ENCODE assay signal across 8 cellular contexts in genomic region chr17:81665205-81666091, GRCh38. TPM values are rescaled to one million over a fixed set of nuclear protein-coding genes. Genes with fewer than 3 reads are reported as not detected.
DNase-seq lines count a peak whose midpoint lies in the region; ATAC-seq and TF ChIP-seq lines count a peak whose summit lies in the region.

No MANE protein-coding gene starts in this region.

- H3K4me2 ChIP-seq in OCI-LY7 (ENCODE audit: low read length): peak overlapping the region; percentile 88

- H3K9me3 ChIP-seq in OCI-LY7 (ENCODE audit: low read length) (no peaks in the 10 kb centered on the region), right atrium auricular region (no peaks in the 10 kb centered on the region)

- peak overlapping the region; percentile 8; the same call in 1 of the 2 replicates for H2AFZ ChIP-seq in OCI-LY7 (ENCODE audit: low read length)

- no TSS peak for BruUV-seq in OCI-LY7 (replicated peaks; lab: Mats Ljungman, UMichigan)

- DNase-seq in CD1c-positive myeloid dendritic cell (ENCODE audit: extremely low spot score) (peak; percentile 18), OCI-LY7 (ENCODE audit: low spot score) (peak; percentile 61), right atrium auricular region (ENCODE audit: low spot score) (no peak), NCI-H1694 (lab: John Stamatoyannopoulos, UW) (no peak), NCI-H774 (lab: John Stamatoyannopoulos, UW) (no peak)
- DNase-seq in activated naive CD4-positive, alpha-beta T cell treated with anti-CD3 and anti-CD28 coated beads, Interleukin-2, amount 50 U/mL, for 16 hours: peak; percentile 75

- peak; percentile 17 for ATAC-seq in GM21723 (IDR thresholded peaks at IDR 0.05; ENCODE audit: unreplicated experiment)

- no peaks in the 10 kb centered on the region for H4K20me1 ChIP-seq in OCI-LY7 (ENCODE audit: insufficient read depth, low read length)

- H3K36me3 ChIP-seq in OCI-LY7 (ENCODE audit: insufficient read depth, low read length) (peaks cover 47% of the 10 kb centered on the region), right atrium auricular region (peaks cover 14% of the 10 kb centered on the region)

- CTCF ChIA-PET in OCI-LY7 (lab: Charles Lee; ENCODE audit: unreplicated experiment): interaction anchor here (0.5 kb wide), 1 partner anchor 147 kb away, joined by 6 read pairs; no protein-coding TSS in a partner anchor

- H3K27me3 ChIP-seq in right atrium auricular region: no peaks in the 10 kb centered on the region

- H3K27ac ChIP-seq in OCI-LY7 (ENCODE audit: low read depth, low read length, poor library complexity, severe bottlenecking): peak overlapping the region; percentile 62
- H3K27ac ChIP-seq in right atrium auricular region: peak overlapping the region; percentile 85
- H3K27ac ChIP-seq in skin epidermis: peak overlapping the region in 20 of 21 experiments; percentile 89 to 99 (median 94)

- H3K79me2 ChIP-seq in OCI-LY7 (ENCODE audit: insufficient read depth, low read depth, low read length): peaks cover 36% of the 10 kb centered on the region

- POLR2A ChIA-PET in OCI-LY7 (lab: Charles Lee): interaction anchor here (0.7 to 2.1 kb wide), 2 partner anchors 9 to 18 kb away, joined by 3 to 8 read pairs; partner anchors contain the start of genes ARL16, HGS and PDE6G

- H3K9me2 ChIP-seq in OCI-LY7 (ENCODE audit: insufficient read depth, low read length): no peaks in the 10 kb centered on the region

- TF ChIP-seq CTCF in OCI-LY7 (conservative IDR thresholded peaks at IDR 0.05; ENCODE audit: low read length) (no peak), right atrium auricular region (IDR thresholded peaks at IDR 0.05) (no peak)

- H3K4me3 ChIP-seq in OCI-LY7 (ENCODE audit: low read depth, low read length, poor library complexity, severe bottlenecking) (peak overlapping the region; percentile 100), right atrium auricular region (peak overlapping the region; percentile 89 to 99), skin epidermis (peak overlapping the region; percentile 70 to 99 (median 95))

- intact Hi-C loops in OCI-LY7 (cut with micrococcal nuclease; ENCODE audit: unreplicated experiment): loop anchor here (1.0 kb wide), 1 partner anchor 28 kb away; the partner anchor contains the start of genes NPLOC4 and TSPAN10

- H3K4me1 ChIP-seq in OCI-LY7 (ENCODE audit: insufficient read depth, low read length, poor library complexity, severe bottlenecking) (peaks cover 25% of the 10 kb centered on the region), right atrium auricular region (peaks cover 0 to 29% of the 10 kb centered on the region in 2 donors)

RNA-seq across cellular contexts. Expression of gene OXLD1, which starts 1.0 kb away (rescaled TPM):
- total RNA-seq in OCI-LY7 (2014; rRNA removed; shearing (Covaris generic)): 148 and 151 TPM in 2 replicates
- total RNA-seq in OCI-LY7 (2022): 116 and 121 TPM in 2 replicates
- 10 to 100 TPM; 19.3 to 19.6 TPM for total RNA-seq in right atrium auricular region

RNA-seq across cellular contexts. Expression of gene CCDC137, which starts 1.1 kb away (rescaled TPM):
- 39.4 and 39.9 TPM in 2 replicates for total RNA-seq in OCI-LY7 (2014; rRNA removed; shearing (Covaris generic))
- total RNA-seq in OCI-LY7 (2022): 61.1 and 61.4 TPM in 2 replicates
- 1 to 10 TPM; 3.8 to 5.1 TPM for total RNA-seq in right atrium auricular region

RNA-seq across cellular contexts. Expression of gene PDE6G, which starts 9.1 kb away (rescaled TPM):
- not detected in 2 replicates for total RNA-seq in OCI-LY7 (2014; rRNA removed; shearing (Covaris generic))
- total RNA-seq in OCI-LY7 (2022): 0.44 TPM in 1 of 2 replicates, not detected in the other
- not detected for total RNA-seq in right atrium auricular region

RNA-seq across cellular contexts. Expression of gene ARL16, which starts 18.1 kb away (rescaled TPM):
- 86.1 and 86.4 TPM in 2 replicates for total RNA-seq in OCI-LY7 (2014; rRNA removed; shearing (Covaris generic))
- 49.8 and 52.2 TPM in 2 replicates for total RNA-seq in OCI-LY7 (2022)
- 10 to 100 TPM; 20.3 to 22.2 TPM for total RNA-seq in right atrium auricular region

RNA-seq across cellular contexts. Expression of gene HGS, which starts 18.4 kb away (rescaled TPM):
- 120 and 162 TPM in 2 replicates for total RNA-seq in OCI-LY7 (2014; rRNA removed; shearing (Covaris generic))
- total RNA-seq in OCI-LY7 (2022) (175 and 219 TPM in 2 replicates), right atrium auricular region (10 to 100 TPM; 33.7 to 59.5 TPM)

Comparison
In these comparisons a context has a peak if more than half of its experiments do, and no peak if none do; other contexts are left out.
1. DNase-seq: peak in CD1c-positive myeloid dendritic cell (single experiment), OCI-LY7 (single experiment) and activated naive CD4-positive, alpha-beta T cell treated with anti-CD3 and anti-CD28 coated beads, Interleukin-2, amount 50 U/mL, for 16 hours (single experiment); none in right atrium auricular region (single experiment), NCI-H1694 (single experiment) and NCI-H774 (single experiment).
2. RNA of gene OXLD1, which starts 1.0 kb away (total RNA-seq): 116 to 151 TPM in OCI-LY7; 19.3 to 19.6 TPM in right atrium auricular region; every median in the first group is over 4 times any median in the second.
3. RNA of gene CCDC137, which starts 1.1 kb away (total RNA-seq): 39.4 to 61.4 TPM in OCI-LY7; 3.8 to 5.1 TPM in right atrium auricular region; every median in the first group is over 4 times any median in the second.
4. Peak in every context shown above with its lines, with median percentiles within 50 percentile points of each other: H3K27ac ChIP-seq and H3K4me3 ChIP-seq.